ENCODE assay signal across 8 cellular contexts in the genomic region with DNA sequence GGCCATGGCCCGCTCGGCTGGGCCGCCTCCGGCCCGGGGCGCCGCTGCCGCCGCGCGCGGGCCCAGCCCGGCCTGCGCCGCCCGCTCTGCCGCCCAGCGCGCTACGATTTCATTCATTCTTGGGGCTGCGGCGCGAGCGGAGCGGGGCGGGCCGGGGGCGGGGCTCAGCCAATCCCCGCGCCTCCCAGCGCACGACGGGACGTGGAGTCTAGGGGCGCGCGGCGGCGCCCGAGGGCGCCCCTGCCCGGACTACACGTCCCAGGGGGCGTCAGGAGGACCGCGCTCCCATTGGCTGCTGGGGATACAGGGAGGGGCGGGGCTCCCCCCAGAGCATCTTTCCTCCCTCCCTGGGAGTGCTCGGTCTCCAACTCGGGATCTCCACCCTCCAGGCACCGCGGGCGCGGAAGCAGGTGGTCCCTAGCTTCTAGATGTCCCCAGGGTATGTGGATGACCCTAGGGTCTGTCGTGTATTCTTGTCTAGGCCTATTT. TPM values are rescaled to one million over a fixed set of nuclear protein-coding genes. Genes with fewer than 3 reads are reported as not detected.
DNase-seq lines count a peak whose midpoint lies in the region; ATAC-seq and TF ChIP-seq lines count a peak whose summit lies in the region.

No MANE protein-coding gene starts in this region.

- H3K9me2 ChIP-seq in SU-DHL-6 (replicated peaks; ENCODE audit: insufficient read depth, low read length): no peaks in the 10 kb centered on the region

- peak overlapping the region in 7 of 11 experiments; percentile 65 to 79 (median 76); a peak in 9 of 22 replicates for H3K9ac ChIP-seq in BLaER1 treated with 17β-estradiol and CSF1 and Interleukin-3, amounts not matched to agents 10 nM and 100 nM
- H3K9ac ChIP-seq in SU-DHL-6 (ENCODE audit: low read length) (peak overlapping the region; percentile 67), skeletal muscle satellite cell (ENCODE audit: low read depth, low read length) (no peak overlapping the region)

- H3K79me2 ChIP-seq in SU-DHL-6 (ENCODE audit: insufficient read depth, low read length): no peaks in the 10 kb centered on the region

- TF ChIP-seq CTCF in NB4 (IDR thresholded peaks at IDR 0.05; ENCODE audit: low read depth, low read length) (no peak), SU-DHL-6 (IDR thresholded peaks at IDR 0.05; ENCODE audit: insufficient read depth, low read length, poor library complexity, severe bottlenecking) (no peak)

- H3K36me3 Mint-ChIP-seq in activated naive CD8-positive, alpha-beta T cell treated with anti-CD3 and anti-CD28 coated beads for 36 hours: no peaks in the 10 kb centered on the region

- peaks cover 7 to 31% (median 24%) of the 10 kb centered on the region in 10 experiments; a peak in 18 of 20 replicates for H3K4me1 ChIP-seq in BLaER1 treated with 17β-estradiol and CSF1 and Interleukin-3, amounts not matched to agents 10 nM and 100 nM
- H3K4me1 ChIP-seq in right cardiac atrium (ENCODE audit: control insufficient read depth, insufficient read depth, low read length): no peaks in the 10 kb centered on the region
- peaks cover 9% of the 10 kb centered on the region for H3K4me1 ChIP-seq in skeletal muscle satellite cell (ENCODE audit: control insufficient read depth, insufficient read depth, low read length)

- H2AFZ ChIP-seq in SU-DHL-6 (ENCODE audit: low read depth, low read length, severe bottlenecking): peak overlapping the region; percentile 46

- no peaks in the 10 kb centered on the region for H3K9me3 ChIP-seq in BLaER1 treated with 17β-estradiol and CSF1 and Interleukin-3, amounts not matched to agents 10 nM and 100 nM (replicated peaks in 1 of 11)
- H3K9me3 ChIP-seq in SU-DHL-6 (ENCODE audit: insufficient read depth, low read length) (no peaks in the 10 kb centered on the region), right cardiac atrium (ENCODE audit: control insufficient read depth, low read length) (no peaks in the 10 kb centered on the region), skeletal muscle satellite cell (replicated peaks; ENCODE audit: low read length) (no peaks in the 10 kb centered on the region)

- no peak for TF ChIP-seq POLR2A in NB4 (IDR thresholded peaks at IDR 0.05; ENCODE audit: extremely low read depth, insufficient read length)

- no peaks in the 10 kb centered on the region for H3K36me3 ChIP-seq in BLaER1 treated with 17β-estradiol and CSF1 and Interleukin-3, amounts not matched to agents 10 nM and 100 nM
- no peaks in the 10 kb centered on the region for H3K36me3 ChIP-seq in SU-DHL-6 (ENCODE audit: low read length)
- no peaks in the 10 kb centered on the region for H3K36me3 ChIP-seq in skeletal muscle satellite cell (ENCODE audit: insufficient read depth, low read length)

- H3K27ac Mint-ChIP-seq in activated naive CD8-positive, alpha-beta T cell treated with anti-CD3 and anti-CD28 coated beads for 36 hours: no peak overlapping the region

- peaks cover 0 to 16% (median 3%) of the 10 kb centered on the region in 11 experiments; a peak in 5 of 22 replicates for H4K20me1 ChIP-seq in BLaER1 treated with 17β-estradiol and CSF1 and Interleukin-3, amounts not matched to agents 10 nM and 100 nM
- H4K20me1 ChIP-seq in SU-DHL-6 (ENCODE audit: low read depth, low read length): no peaks in the 10 kb centered on the region

- no peak overlapping the region for H3K27ac ChIP-seq in BLaER1 treated with 17β-estradiol and CSF1 and Interleukin-3, amounts not matched to agents 10 nM and 100 nM
- H3K27ac ChIP-seq in SU-DHL-6 (ENCODE audit: low read depth, low read length) (no peak overlapping the region), right cardiac atrium (ENCODE audit: low read length) (no peak overlapping the region)

- no peaks in the 10 kb centered on the region for H3K4me1 Mint-ChIP-seq in activated naive CD8-positive, alpha-beta T cell treated with anti-CD3 and anti-CD28 coated beads for 36 hours

- peak overlapping the region; percentile 51 to 80 (median 70); a peak in 19 of 20 replicates for H3K4me3 ChIP-seq in BLaER1 treated with 17β-estradiol and CSF1 and Interleukin-3, amounts not matched to agents 10 nM and 100 nM
- H3K4me3 ChIP-seq in NB4 (ENCODE audit: low read depth, low read length): no peak overlapping the region
- H3K4me3 ChIP-seq in SU-DHL-6 (ENCODE audit: insufficient read depth, low read length, poor library complexity, severe bottlenecking): peak overlapping the region; percentile 82
- peak overlapping the region; percentile 27 for H3K4me3 ChIP-seq in right cardiac atrium (ENCODE audit: low read length)
- peak overlapping the region; percentile 74 for H3K4me3 ChIP-seq in skeletal muscle satellite cell (ENCODE audit: low read length)

- intact Hi-C loops in right cardiac atrium (cut with DNase I): loop anchor here in 3 of 4 donors (5.0 to 10.0 kb wide), 2 partner anchors 85 to 327 kb away; no protein-coding TSS in a partner anchor

- peak overlapping the region; percentile 98 to 100 (median 100); a peak in 21 of 22 replicates for H3K4me2 ChIP-seq in BLaER1 treated with 17β-estradiol and CSF1 and Interleukin-3, amounts not matched to agents 10 nM and 100 nM
- peak overlapping the region; percentile 90 for H3K4me2 ChIP-seq in SU-DHL-6 (ENCODE audit: low read depth, low read length, poor library complexity, severe bottlenecking)
- peak overlapping the region; percentile 97 for H3K4me2 ChIP-seq in skeletal muscle satellite cell (ENCODE audit: low read length)

- WGBS in right cardiac atrium: under 1% methylated on average over 54 of the region's 54 CpGs

- H3K27me3 ChIP-seq in BLaER1 treated with 17β-estradiol and CSF1 and Interleukin-3, amounts not matched to agents 10 nM and 100 nM: peaks cover 28 to 47% (median 40%) of the 10 kb centered on the region in 11 experiments
- H3K27me3 ChIP-seq in SU-DHL-6 (ENCODE audit: low read length): no peaks in the 10 kb centered on the region; the same call in 1 of the 2 replicates
- no peaks in the 10 kb centered on the region for H3K27me3 ChIP-seq in right cardiac atrium (ENCODE audit: control insufficient read depth, insufficient read depth)
- no peaks in the 10 kb centered on the region for H3K27me3 ChIP-seq in skeletal muscle satellite cell (ENCODE audit: control insufficient read depth, insufficient read depth, low read length)

- 0 out of 2 replicates have a peak, but pooled peaks cover 10% of the 10 kb centered on the region for H3F3A ChIP-seq in SU-DHL-6 (ENCODE audit: insufficient read depth)

- H3K4me3 Mint-ChIP-seq in activated naive CD8-positive, alpha-beta T cell treated with anti-CD3 and anti-CD28 coated beads for 36 hours: no peak overlapping the region

- ATAC-seq in GM21367 (IDR thresholded peaks at IDR 0.05; ENCODE audit: unreplicated experiment) (peak; percentile 64), right cardiac atrium (peak; percentile 81 to 84), GM19324 (IDR thresholded peaks at IDR 0.05; ENCODE audit: low FRiP score, unreplicated experiment) (no peak)

- peaks cover 78% of the 10 kb centered on the region for H3K27me3 Mint-ChIP-seq in activated naive CD8-positive, alpha-beta T cell treated with anti-CD3 and anti-CD28 coated beads for 36 hours

- DNase-seq in NB4 (ENCODE audit: low read depth) (peak; percentile 74), right cardiac atrium (peak; percentile 67 to 86 (median 81))
- peak; percentile 83 for DNase-seq in activated naive CD8-positive, alpha-beta T cell treated with anti-CD3 and anti-CD28 coated beads for 36 hours

- H3K9me3 Mint-ChIP-seq in activated naive CD8-positive, alpha-beta T cell treated with anti-CD3 and anti-CD28 coated beads for 36 hours: no peaks in the 10 kb centered on the region

RNA-seq across cellular contexts. Expression of gene DPF1, which starts 5.6 kb away (rescaled TPM):
- under 1 TPM; 0.41 to 0.50 TPM for total RNA-seq in activated naive CD8-positive, alpha-beta T cell treated with anti-CD3 and anti-CD28 coated beads for 36 hours
- total RNA-seq in right cardiac atrium: under 1 TPM in 1 of 4 donors, not detected in 3; 0.36 TPM
- polyA plus RNA-seq in right cardiac atrium: 0.09 TPM
- 3.0 and 5.5 TPM in 2 replicates for total RNA-seq in skeletal muscle satellite cell (2012; rRNA removed)

RNA-seq across cellular contexts. Expression of gene PPP1R14A, which starts 26.5 kb away (rescaled TPM):
- total RNA-seq in activated naive CD8-positive, alpha-beta T cell treated with anti-CD3 and anti-CD28 coated beads for 36 hours: not detected
- 10 to 100 TPM; 13.3 to 29.0 (median 21.7) TPM for total RNA-seq in right cardiac atrium
- polyA plus RNA-seq in right cardiac atrium: 51.1 TPM
- not detected in 2 replicates for total RNA-seq in skeletal muscle satellite cell (2012; rRNA removed)

RNA-seq across cellular contexts. Expression of gene SPINT2, which starts 34.7 kb away (rescaled TPM):
- total RNA-seq in activated naive CD8-positive, alpha-beta T cell treated with anti-CD3 and anti-CD28 coated beads for 36 hours: 10 to 100 TPM; 28.2 to 31.7 TPM
- 10 to 100 TPM in 3 of 4 donors, 1 to 10 TPM in 1; 9.0 to 16.6 (median 12.2) TPM for total RNA-seq in right cardiac atrium
- polyA plus RNA-seq in right cardiac atrium: 5.7 TPM
- under 0.01 TPM in 1 of 2 replicates, not detected in the other for total RNA-seq in skeletal muscle satellite cell (2012; rRNA removed)

Comparison
In these comparisons a context has a peak if more than half of its experiments do, and no peak if none do; other contexts are left out.
1. RNA of gene PPP1R14A, which starts 26.5 kb away (total RNA-seq): 13.3 to 29.0 TPM in right cardiac atrium; not detected in activated naive CD8-positive, alpha-beta T cell treated with anti-CD3 and anti-CD28 coated beads for 36 hours; every median in the first group is over 10 times any median in the second.
2. Peak in every context shown above with its lines, with median percentiles within 50 percentile points of each other: H3K4me2 ChIP-seq and DNase-seq.